Comparison of ENCODE assay signal across 9 cellular contexts in the genomic region with DNA sequence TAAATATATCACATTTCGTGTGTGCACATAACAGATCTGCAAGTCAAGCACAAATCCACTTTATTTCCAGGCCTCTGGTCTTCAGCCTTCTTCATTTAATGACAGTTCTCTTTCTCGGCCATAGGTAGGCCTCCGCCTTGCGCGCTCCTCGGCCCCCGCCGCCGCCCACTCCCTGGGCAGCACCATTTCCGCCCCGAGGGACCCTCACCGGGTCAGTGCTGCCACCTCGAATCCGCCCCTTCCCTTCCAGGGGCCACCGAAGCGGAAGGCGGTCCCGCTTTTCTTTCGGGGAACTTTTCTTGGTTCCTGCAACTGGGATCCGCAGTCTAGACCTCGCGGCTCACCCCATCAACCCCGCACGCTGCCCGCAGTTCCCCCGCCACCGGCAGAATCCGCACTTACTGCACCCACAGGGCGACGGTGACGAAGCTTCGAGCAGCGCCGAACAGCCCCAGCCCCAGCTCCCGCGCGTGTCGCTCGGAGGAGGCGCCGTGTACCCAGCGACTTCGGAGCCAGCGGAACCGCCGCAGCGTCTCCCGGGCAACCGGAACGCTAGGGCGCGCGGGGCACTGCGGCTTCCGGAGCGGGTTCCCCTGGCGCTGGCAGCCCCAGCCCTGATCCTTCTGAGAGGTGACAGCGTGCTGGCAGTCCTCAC. TPM values are rescaled to one million over a fixed set of nuclear protein-coding genes. Genes with fewer than 3 reads are reported as not detected.
A peak's percentile ranks its signal among the peaks of the same experiment; 100 is the strongest.
DNase-seq lines count a peak whose midpoint lies in the region; ATAC-seq and TF ChIP-seq lines count a peak whose summit lies in the region.
"Had no signal": no experiment of that assay in that cellular context is flagged by ENCODE, and none has a peak within 500 bp of the region (broad histone marks: within the 10 kb centered on the region; RNA-seq: fewer than 3 reads in every experiment).

Gene CDKL4 (minus strand): TSS at position 502 of the 655 bp plus-strand sequence.

- H3K9me3 ChIP-seq in breast epithelium, result no peaks in the 10 kb centered on the region
- no peaks in the 10 kb centered on the region for H3K9me3 ChIP-seq in tibial nerve

- no TSS peak for BruUV-seq in MCF 10A (replicated peaks; lab: Mats Ljungman, UMichigan)

- TF ChIP-seq EP300 in tibial nerve (IDR thresholded peaks at IDR 0.05), result no peak

- H3K36me3 ChIP-seq in breast epithelium (no peaks in the 10 kb centered on the region), tibial nerve (peaks cover 0 to 7% (median 0%) of the 10 kb centered on the region in 3 donors)

- H3K27me3 Mint-ChIP-seq in MCF 10A (ENCODE audit: insufficient read depth, unreplicated experiment), result no peaks in the 10 kb centered on the region
- H3K27me3 Mint-ChIP-seq in activated T-cell treated with anti-CD3 and anti-CD28 coated beads, Interleukin-2, amount 50 U/mL, for 72 hours (ENCODE audit: low read depth), result no peaks in the 10 kb centered on the region

- H3K4me1 ChIP-seq in breast epithelium (no peaks in the 10 kb centered on the region), tibial nerve (no peaks in the 10 kb centered on the region)

- intact Hi-C loops in breast epithelium (cut with DNase I; ENCODE audit: low total_unique reads) (no loop called here), MCF 10A (cut with micrococcal nuclease) (no loop called here), head of caudate nucleus (cut with DNase I) (no loop called here), lower leg skin (cut with DNase I; ENCODE audit: low total_unique reads) (no loop called here)

- H3K9me3 Mint-ChIP-seq in MCF 10A (ENCODE audit: unreplicated experiment), result no peaks in the 10 kb centered on the region
- H3K9me3 Mint-ChIP-seq in activated T-cell treated with anti-CD3 and anti-CD28 coated beads, Interleukin-2, amount 50 U/mL, for 72 hours, result no peaks in the 10 kb centered on the region

- no peaks in the 10 kb centered on the region for H3K4me1 Mint-ChIP-seq in MCF 10A (ENCODE audit: insufficient read depth, unreplicated experiment)
- H3K4me1 Mint-ChIP-seq in activated T-cell treated with anti-CD3 and anti-CD28 coated beads, Interleukin-2, amount 50 U/mL, for 72 hours (ENCODE audit: low read depth), result peaks cover 12% of the 10 kb centered on the region

- ATAC-seq in activated T-cell treated with anti-CD3 and anti-CD28 coated beads, Interleukin-2, amount 50 U/mL, for 72 hours (replicated peaks in 1 of 2), result peak; percentile 81 to 84
- ATAC-seq in GM21786 (IDR thresholded peaks at IDR 0.05; ENCODE audit: unreplicated experiment), result no peak

- H3K27ac Mint-ChIP-seq in MCF 10A (ENCODE audit: low read depth, unreplicated experiment), result no peak within 1 kb of the TSS
- H3K27ac Mint-ChIP-seq in activated T-cell treated with anti-CD3 and anti-CD28 coated beads, Interleukin-2, amount 50 U/mL, for 72 hours, result no peak within 1 kb of the TSS

- H3K4me3 ChIP-seq in breast epithelium (peak within 1 kb of the TSS in 2 of 3 donors; percentile 34 to 67), tibial nerve (peak within 1 kb of the TSS in 3 of 4 donors; percentile 21 to 34 (median 33)), lower leg skin (ENCODE audit: low read depth, poor library complexity, severe bottlenecking) (no peak within 1 kb of the TSS)

- H3K4me3 Mint-ChIP-seq in MCF 10A (ENCODE audit: unreplicated experiment), result no peak within 1 kb of the TSS
- peak within 1 kb of the TSS; percentile 77 to 81 for H3K4me3 Mint-ChIP-seq in activated T-cell treated with anti-CD3 and anti-CD28 coated beads, Interleukin-2, amount 50 U/mL, for 72 hours

- no peak for DNase-seq in breast epithelium (ENCODE audit: low spot score in 2 of 2)
- DNase-seq in MCF 10A (ENCODE audit: unreplicated experiment), result no peak
- peak; percentile 40 to 46 for DNase-seq in activated T-cell treated with anti-CD3 and anti-CD28 coated beads, Interleukin-2, amount 50 U/mL, for 72 hours
- DNase-seq in head of caudate nucleus, result peak in 31 of 42 donors; percentile 11 to 73 (median 37)
- no peak for DNase-seq in tibial nerve (ENCODE audit: low spot score in 2 of 2)
- no peak for DNase-seq in SIG-M5 (lab: John Stamatoyannopoulos, UW)
- DNase-seq in lower leg skin (ENCODE audit: low spot score in 2 of 2), result no peak

- TF ChIP-seq POLR2A in breast epithelium (IDR thresholded peaks at IDR 0.05), result no peak
- no peak for TF ChIP-seq POLR2A in tibial nerve (IDR thresholded peaks at IDR 0.05)
- TF ChIP-seq POLR2A in lower leg skin (IDR thresholded peaks at IDR 0.05), result no peak

- CTCF ChIA-PET in MCF 10A (lab: Yijun Ruan, JAX), result no interaction called here

- H3K27ac ChIP-seq in breast epithelium (no peak within 1 kb of the TSS), tibial nerve (no peak within 1 kb of the TSS)

- no peak for TF ChIP-seq CTCF in breast epithelium (IDR thresholded peaks at IDR 0.05)
- TF ChIP-seq CTCF in MCF 10A (IDR thresholded peaks at IDR 0.05; ENCODE audit: unreplicated experiment), result no peak
- TF ChIP-seq CTCF in tibial nerve (IDR thresholded peaks at IDR 0.05), result no peak
- no peak for TF ChIP-seq CTCF in lower leg skin (IDR thresholded peaks at IDR 0.05)

- H3K27me3 ChIP-seq in breast epithelium (no peaks in the 10 kb centered on the region), tibial nerve (peaks cover 0 to 2% of the 10 kb centered on the region in 2 donors)

- POLR2A ChIA-PET in MCF 10A (lab: Yijun Ruan, JAX), result no interaction called here

- peaks cover 10% of the 10 kb centered on the region for H3K36me3 Mint-ChIP-seq in MCF 10A (ENCODE audit: insufficient read depth, unreplicated experiment)
- H3K36me3 Mint-ChIP-seq in activated T-cell treated with anti-CD3 and anti-CD28 coated beads, Interleukin-2, amount 50 U/mL, for 72 hours (ENCODE audit: insufficient read depth in 2 of 2), result no peaks in the 10 kb centered on the region

- 61 to 62% methylated on average over 57 of the region's 58 CpGs for WGBS in tibial nerve, 2 donors
- WGBS in lower leg skin, 2 donors, result 60 to 76% methylated on average over 48 to 51 of the region's 58 CpGs

RNA-seq across cellular contexts. Expression of gene CDKL4, which starts in this region (rescaled TPM):
- total RNA-seq in breast epithelium, result 1 to 10 TPM in 1 of 3 donors, under 1 TPM in 1, not detected in 1; 0.33 to 2.6 TPM
- 1.1 TPM in 1 of 2 replicates, not detected in the other for total RNA-seq in MCF 10A (2022)
- under 1 TPM in 1 of 2 donors, not detected in 1; 0.30 TPM for total RNA-seq in activated T-cell treated with anti-CD3 and anti-CD28 coated beads, Interleukin-2, amount 50 U/mL, for 72 hours
- total RNA-seq in tibial nerve, result under 1 TPM in 2 of 4 donors, not detected in 2; 0.22 to 0.42 TPM
- total RNA-seq in lower leg skin, result 1 to 10 TPM in 1 of 4 donors, under 1 TPM in 1, not detected in 2; 0.74 to 1.1 TPM
- total RNA-seq: glomerular endothelial cell had no signal

Comparison
In these comparisons a context has a peak if more than half of its experiments do, and no peak if none do; other contexts are left out.
1. Peak in DNase-seq and ATAC-seq in activated T-cell treated with anti-CD3 and anti-CD28 coated beads, Interleukin-2, amount 50 U/mL, for 72 hours; RNA of the gene not detected or under 1 TPM.
2. DNase-seq: peak in head of caudate nucleus (31 of 42); none in breast epithelium (0 of 2), MCF 10A (single experiment), tibial nerve (0 of 2), SIG-M5 (single experiment) and lower leg skin (0 of 2).